Comparison of ENCODE assay signal across 8 cellular contexts in the genomic region with DNA sequence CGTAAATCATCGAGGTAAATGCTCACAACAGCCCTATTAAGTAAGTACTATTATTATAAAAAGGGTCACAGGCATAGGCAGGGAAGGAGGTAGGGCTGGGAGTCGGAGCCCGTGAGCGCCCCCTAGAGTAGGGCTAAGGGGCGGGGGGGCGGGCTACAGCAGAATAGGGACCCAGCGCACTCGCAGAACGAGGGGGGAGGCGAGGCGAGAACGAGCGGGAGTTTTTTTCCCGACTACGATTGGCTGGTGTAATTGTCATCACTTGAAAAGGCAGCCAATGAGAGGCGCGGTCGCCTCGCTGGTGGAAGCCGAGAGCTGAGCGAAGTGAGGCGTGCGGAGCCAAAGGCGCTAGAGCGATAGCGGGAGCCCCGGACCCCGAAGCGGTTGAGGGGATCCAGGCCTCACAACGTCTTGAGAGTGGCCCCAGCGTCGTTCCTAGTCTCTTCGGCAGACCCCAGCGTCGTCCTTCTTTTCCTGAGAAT. TPM values are rescaled to one million over a fixed set of nuclear protein-coding genes. Genes with fewer than 3 reads are reported as not detected.
A peak's percentile ranks its signal among the peaks of the same experiment; 100 is the strongest.
DNase-seq lines count a peak whose midpoint lies in the region; ATAC-seq and TF ChIP-seq lines count a peak whose summit lies in the region.

No MANE protein-coding gene starts in this region.

- TF ChIP-seq CTCF in Peyer's patch (IDR thresholded peaks at IDR 0.05) (peak in 4 of 6 experiments; percentile 20 to 76 (median 42)), nephron (IDR thresholded peaks at IDR 0.05; ENCODE audit: unreplicated experiment in 3 of 3) (peak; percentile 59 to 72 (median 65))

- H3K27ac Mint-ChIP-seq in nephron = peak overlapping the region in 1 of 3 experiments; percentile 22
- H3K27ac Mint-ChIP-seq in stimulated activated memory B cell treated with anti-CD40 and anti-IgM and Interleukin-4, amounts not matched to agents 10 μg/mL and 1 μg/mL and 100 μg/mL, for 72 hours = peak overlapping the region; percentile 55

- no peak overlapping the region for H3K27ac ChIP-seq in BLaER1
- H3K27ac ChIP-seq in Peyer's patch = peak overlapping the region in 1 of 4 donors; percentile 25

- peak overlapping the region; percentile 55 for H3K4me2 ChIP-seq in BLaER1

- H3K4me1 ChIP-seq in BLaER1 (peaks cover 29% of the 10 kb centered on the region), Peyer's patch (peaks cover 0 to 5% (median 2%) of the 10 kb centered on the region in 4 donors)

- H3K4me3 Mint-ChIP-seq in nephron = peak overlapping the region; percentile 32 to 68 (median 52)
- peak overlapping the region; percentile 50 for H3K4me3 Mint-ChIP-seq in stimulated activated memory B cell treated with anti-CD40 and anti-IgM and Interleukin-4, amounts not matched to agents 10 μg/mL and 1 μg/mL and 100 μg/mL, for 72 hours

- H3K9me3 ChIP-seq in BLaER1 = no peaks in the 10 kb centered on the region
- H3K9me3 ChIP-seq in Peyer's patch = no peaks in the 10 kb centered on the region

- H3K36me3 ChIP-seq in BLaER1 (peaks cover 11% of the 10 kb centered on the region), Peyer's patch (no peaks in the 10 kb centered on the region)

- peaks cover 8% of the 10 kb centered on the region for H4K20me1 ChIP-seq in BLaER1

- H3K36me3 Mint-ChIP-seq in nephron (ENCODE audit: low read depth) = no peaks in the 10 kb centered on the region
- H3K36me3 Mint-ChIP-seq in stimulated activated memory B cell treated with anti-CD40 and anti-IgM and Interleukin-4, amounts not matched to agents 10 μg/mL and 1 μg/mL and 100 μg/mL, for 72 hours = no peaks in the 10 kb centered on the region

- no peaks in the 10 kb centered on the region for H3K9me3 Mint-ChIP-seq in nephron
- H3K9me3 Mint-ChIP-seq in stimulated activated memory B cell treated with anti-CD40 and anti-IgM and Interleukin-4, amounts not matched to agents 10 μg/mL and 1 μg/mL and 100 μg/mL, for 72 hours = no peaks in the 10 kb centered on the region

- no peaks in the 10 kb centered on the region for H3K27me3 ChIP-seq in BLaER1
- no peaks in the 10 kb centered on the region for H3K27me3 ChIP-seq in Peyer's patch

- H3K4me1 Mint-ChIP-seq in nephron = peaks cover 5% of the 10 kb centered on the region
- H3K4me1 Mint-ChIP-seq in stimulated activated memory B cell treated with anti-CD40 and anti-IgM and Interleukin-4, amounts not matched to agents 10 μg/mL and 1 μg/mL and 100 μg/mL, for 72 hours = peaks cover 9% of the 10 kb centered on the region

- DNase-seq in Peyer's patch (peak; percentile 75 to 92 (median 83)), fibroblast of peridontal ligament (ENCODE audit: extremely low read depth) (peak; percentile 83)
- DNase-seq in activated T-helper 1 cell treated with anti-CD3 and anti-CD28 coated beads, Interleukin-2, amount 50 U/mL, for 16 hours (ENCODE audit: low read depth in 1 of 2, low spot score in 1 of 2) = peak; percentile 74 to 84

- peak; percentile 52 for ATAC-seq in HG03354 (IDR thresholded peaks at IDR 0.05; ENCODE audit: poor library complexity, severe bottlenecking, unreplicated experiment)
- ATAC-seq in stimulated activated memory B cell treated with anti-CD40 and anti-IgM and Interleukin-4, amounts not matched to agents 10 μg/mL and 1 μg/mL and 100 μg/mL, for 72 hours = peak; percentile 78
- ATAC-seq in GM18873 (IDR thresholded peaks at IDR 0.05; ENCODE audit: low FRiP score, unreplicated experiment) = no peak

- peaks cover 12% of the 10 kb centered on the region for H3K27me3 Mint-ChIP-seq in nephron (ENCODE audit: low read depth)
- H3K27me3 Mint-ChIP-seq in stimulated activated memory B cell treated with anti-CD40 and anti-IgM and Interleukin-4, amounts not matched to agents 10 μg/mL and 1 μg/mL and 100 μg/mL, for 72 hours = no peaks in the 10 kb centered on the region

- no peak overlapping the region for H3K9ac ChIP-seq in BLaER1

- H3K4me3 ChIP-seq in BLaER1 (no peak overlapping the region), Peyer's patch (peak overlapping the region; percentile 4 to 46 (median 28))

- no peak for TF ChIP-seq POLR2A in Peyer's patch (IDR thresholded peaks at IDR 0.05)

RNA-seq across cellular contexts. Expression of a gene that starts 24.2 kb away (rescaled TPM):
- total RNA-seq in Peyer's patch = 10 to 100 TPM; 44.2 to 53.6 (median 46.9) TPM

RNA-seq across cellular contexts. Expression of a gene that starts 38.3 kb away (rescaled TPM):
- total RNA-seq in Peyer's patch = not detected

RNA-seq across cellular contexts. Expression of a gene that starts 58.6 kb away (rescaled TPM):
- total RNA-seq in Peyer's patch = 1 to 10 TPM; 3.3 to 7.2 (median 5.1) TPM
